ENCODE assay signal across 1 cellular context in the genomic region with DNA sequence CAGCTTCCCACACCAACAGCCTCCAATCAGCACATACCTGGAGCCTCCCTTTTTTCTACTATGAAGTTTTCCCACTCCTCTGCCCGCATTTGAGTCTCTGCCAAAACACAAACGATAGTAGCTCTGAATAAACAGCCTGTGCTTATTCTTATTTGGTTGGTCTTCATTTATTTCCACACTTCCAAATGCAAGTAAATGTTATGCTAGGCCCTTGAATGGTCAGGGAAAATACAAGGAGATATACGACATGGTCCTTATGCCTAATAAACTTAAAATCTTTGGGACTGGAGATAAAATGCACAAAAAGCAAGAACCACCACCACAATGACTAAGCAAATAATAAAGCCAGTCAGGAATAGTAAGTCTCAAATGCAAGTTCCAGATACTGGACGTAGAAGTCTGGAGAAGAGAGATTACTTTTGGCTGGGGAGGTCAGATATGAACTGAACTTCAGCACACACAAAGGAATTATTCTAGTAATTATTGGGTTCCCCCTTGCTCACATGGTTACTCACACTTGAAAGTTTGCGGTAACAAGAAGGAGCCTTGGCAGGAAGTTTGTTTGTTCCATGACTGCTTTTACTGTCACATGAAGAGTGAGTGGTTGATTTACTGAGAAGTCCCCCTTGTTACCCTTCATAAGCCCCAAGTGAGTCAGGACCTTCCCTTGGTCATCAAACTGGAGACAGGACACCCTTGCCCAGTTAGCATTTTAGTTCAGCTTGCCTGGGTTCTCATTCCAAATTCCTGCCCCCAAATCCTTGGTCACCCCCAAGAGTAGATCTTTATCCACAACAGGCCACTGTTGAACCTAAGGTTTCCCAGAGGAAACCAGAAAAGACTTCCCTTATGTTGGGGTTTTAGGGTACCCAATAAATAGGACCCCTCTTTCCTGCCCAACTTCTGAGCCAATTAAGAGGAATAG.
TF ChIP-seq lines count a peak whose summit lies in the region.

No MANE protein-coding gene starts in this region.

TF ChIP-seq in K562, 482 proteins besides CTCF, POLR2A, EP300 and RAD21 (continued from another document and continues in another):
- TF ChIP-seq, protein P1, sequence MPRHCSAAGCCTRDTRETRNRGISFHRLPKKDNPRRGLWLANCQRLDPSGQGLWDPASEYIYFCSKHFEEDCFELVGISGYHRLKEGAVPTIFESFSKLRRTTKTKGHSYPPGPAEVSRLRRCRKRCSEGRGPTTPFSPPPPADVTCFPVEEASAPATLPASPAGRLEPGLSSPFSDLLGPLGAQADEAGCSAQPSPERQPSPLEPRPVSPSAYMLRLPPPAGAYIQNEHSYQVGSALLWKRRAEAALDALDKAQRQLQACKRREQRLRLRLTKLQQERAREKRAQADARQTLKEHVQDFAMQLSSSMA (CRISPR knock-in tag; IDR thresholded peaks at IDR 0.05), result peak; percentile 62; the same call in 1 of the 2 replicates
- peak; percentile 83 for TF ChIP-seq ZBED1 (IDR thresholded peaks at IDR 0.05)
- no peak for TF ChIP-seq DIDO1 (tag; IDR thresholded peaks at IDR 0.05; ENCODE audit: low read depth)
- TF ChIP-seq, protein P2, sequence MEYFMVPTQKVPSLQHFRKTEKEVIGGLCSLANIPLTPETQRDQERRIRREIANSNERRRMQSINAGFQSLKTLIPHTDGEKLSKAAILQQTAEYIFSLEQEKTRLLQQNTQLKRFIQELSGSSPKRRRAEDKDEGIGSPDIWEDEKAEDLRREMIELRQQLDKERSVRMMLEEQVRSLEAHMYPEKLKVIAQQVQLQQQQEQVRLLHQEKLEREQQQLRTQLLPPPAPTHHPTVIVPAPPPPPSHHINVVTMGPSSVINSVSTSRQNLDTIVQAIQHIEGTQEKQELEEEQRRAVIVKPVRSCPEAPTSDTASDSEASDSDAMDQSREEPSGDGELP (CRISPR knock-in tag; IDR thresholded peaks at IDR 0.05; ENCODE audit: borderline replicate concordance), result peak; percentile 18; the same call in 1 of the 2 replicates
- TF ChIP-seq POLR2AphosphoS2 (IDR thresholded peaks at IDR 0.05; ENCODE audit: low read length), result no peak
- peak; percentile 99 for TF ChIP-seq KLF16 (IDR thresholded peaks at IDR 0.05)
- TF ChIP-seq MTA3 (IDR thresholded peaks at IDR 0.05; ENCODE audit: borderline replicate concordance), result peak; percentile 58
- TF ChIP-seq, protein P3, sequence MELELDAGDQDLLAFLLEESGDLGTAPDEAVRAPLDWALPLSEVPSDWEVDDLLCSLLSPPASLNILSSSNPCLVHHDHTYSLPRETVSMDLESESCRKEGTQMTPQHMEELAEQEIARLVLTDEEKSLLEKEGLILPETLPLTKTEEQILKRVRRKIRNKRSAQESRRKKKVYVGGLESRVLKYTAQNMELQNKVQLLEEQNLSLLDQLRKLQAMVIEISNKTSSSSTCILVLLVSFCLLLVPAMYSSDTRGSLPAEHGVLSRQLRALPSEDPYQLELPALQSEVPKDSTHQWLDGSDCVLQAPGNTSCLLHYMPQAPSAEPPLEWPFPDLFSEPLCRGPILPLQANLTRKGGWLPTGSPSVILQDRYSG (tag; conservative IDR thresholded peaks at IDR 0.05; ENCODE audit: low read depth), result peak; percentile 37
- no peak for TF ChIP-seq ZNF184 (CRISPR knock-in tag; IDR thresholded peaks at IDR 0.05)
- peak; percentile 17; the same call in 1 of the 2 replicates for TF ChIP-seq HCFC1 (IDR thresholded peaks at IDR 0.05; ENCODE audit: low read depth, low read length)
- TF ChIP-seq RCOR1 (IDR thresholded peaks at IDR 0.05; ENCODE audit: borderline replicate concordance in 1 of 2, low read depth in 2 of 2, low read length in 2 of 2), result peak; percentile 67 to 94
- peak; percentile 74 for TF ChIP-seq MYC (IDR thresholded peaks at IDR 0.05; ENCODE audit: low read depth, low read length)
- no peak for TF ChIP-seq MYC (CRISPR knock-in tag; IDR thresholded peaks at IDR 0.05; ENCODE audit: borderline replicate concordance, low read depth)
- TF ChIP-seq, protein P4, sequence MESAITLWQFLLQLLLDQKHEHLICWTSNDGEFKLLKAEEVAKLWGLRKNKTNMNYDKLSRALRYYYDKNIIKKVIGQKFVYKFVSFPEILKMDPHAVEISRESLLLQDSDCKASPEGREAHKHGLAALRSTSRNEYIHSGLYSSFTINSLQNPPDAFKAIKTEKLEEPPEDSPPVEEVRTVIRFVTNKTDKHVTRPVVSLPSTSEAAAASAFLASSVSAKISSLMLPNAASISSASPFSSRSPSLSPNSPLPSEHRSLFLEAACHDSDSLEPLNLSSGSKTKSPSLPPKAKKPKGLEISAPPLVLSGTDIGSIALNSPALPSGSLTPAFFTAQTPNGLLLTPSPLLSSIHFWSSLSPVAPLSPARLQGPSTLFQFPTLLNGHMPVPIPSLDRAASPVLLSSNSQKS (CRISPR knock-in tag; IDR thresholded peaks at IDR 0.05), result 0 out of 2 replicates have a peak, but pooled peaks have one; percentile 11
- peak; percentile 100 for TF ChIP-seq TRIM24 (IDR thresholded peaks at IDR 0.05)
- TF ChIP-seq ZNF589 (CRISPR knock-in tag; IDR thresholded peaks at IDR 0.05; ENCODE audit: low read depth), result peak; percentile 98
- TF ChIP-seq ZNF354B (CRISPR knock-in tag; IDR thresholded peaks at IDR 0.05), result peak; percentile 49; the same call in 1 of the 2 replicates
- peak; percentile 96 for TF ChIP-seq TARDBP (IDR thresholded peaks at IDR 0.05)
- TF ChIP-seq TAF9B (IDR thresholded peaks at IDR 0.05; ENCODE audit: partially characterized antibody), result peak; percentile 76
- no peak for TF ChIP-seq MCM3 (IDR thresholded peaks at IDR 0.05)
- TF ChIP-seq ELF2 (CRISPR knock-in tag; IDR thresholded peaks at IDR 0.05), result peak; percentile 80; the same call in 1 of the 2 replicates
- no peak for TF ChIP-seq PURB (CRISPR knock-in tag; IDR thresholded peaks at IDR 0.05; ENCODE audit: low read depth)
- TF ChIP-seq, protein P5, sequence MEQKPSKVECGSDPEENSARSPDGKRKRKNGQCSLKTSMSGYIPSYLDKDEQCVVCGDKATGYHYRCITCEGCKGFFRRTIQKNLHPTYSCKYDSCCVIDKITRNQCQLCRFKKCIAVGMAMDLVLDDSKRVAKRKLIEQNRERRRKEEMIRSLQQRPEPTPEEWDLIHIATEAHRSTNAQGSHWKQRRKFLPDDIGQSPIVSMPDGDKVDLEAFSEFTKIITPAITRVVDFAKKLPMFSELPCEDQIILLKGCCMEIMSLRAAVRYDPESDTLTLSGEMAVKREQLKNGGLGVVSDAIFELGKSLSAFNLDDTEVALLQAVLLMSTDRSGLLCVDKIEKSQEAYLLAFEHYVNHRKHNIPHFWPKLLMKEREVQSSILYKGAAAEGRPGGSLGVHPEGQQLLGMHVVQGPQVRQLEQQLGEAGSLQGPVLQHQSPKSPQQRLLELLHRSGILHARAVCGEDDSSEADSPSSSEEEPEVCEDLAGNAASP (IDR thresholded peaks at IDR 0.05), result no peak
- peak; percentile 85 for TF ChIP-seq ATF7 (IDR thresholded peaks at IDR 0.05)
- peak; percentile 88 for TF ChIP-seq HMGN3 (IDR thresholded peaks at IDR 0.05; ENCODE audit: borderline replicate concordance, extremely low read depth, insufficient read length, low read depth, low read length)
- TF ChIP-seq DNMT1 (IDR thresholded peaks at IDR 0.05), result no peak
- peak; percentile 10; the same call in 1 of the 2 replicates for TF ChIP-seq TCFL5 (CRISPR knock-in tag; conservative IDR thresholded peaks at IDR 0.05)
- TF ChIP-seq SMARCA4 (IDR thresholded peaks at IDR 0.05), result peak; percentile 99
- TF ChIP-seq, protein P6, sequence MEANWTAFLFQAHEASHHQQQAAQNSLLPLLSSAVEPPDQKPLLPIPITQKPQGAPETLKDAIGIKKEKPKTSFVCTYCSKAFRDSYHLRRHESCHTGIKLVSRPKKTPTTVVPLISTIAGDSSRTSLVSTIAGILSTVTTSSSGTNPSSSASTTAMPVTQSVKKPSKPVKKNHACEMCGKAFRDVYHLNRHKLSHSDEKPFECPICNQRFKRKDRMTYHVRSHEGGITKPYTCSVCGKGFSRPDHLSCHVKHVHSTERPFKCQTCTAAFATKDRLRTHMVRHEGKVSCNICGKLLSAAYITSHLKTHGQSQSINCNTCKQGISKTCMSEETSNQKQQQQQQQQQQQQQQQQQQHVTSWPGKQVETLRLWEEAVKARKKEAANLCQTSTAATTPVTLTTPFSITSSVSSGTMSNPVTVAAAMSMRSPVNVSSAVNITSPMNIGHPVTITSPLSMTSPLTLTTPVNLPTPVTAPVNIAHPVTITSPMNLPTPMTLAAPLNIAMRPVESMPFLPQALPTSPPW (CRISPR knock-in tag; IDR thresholded peaks at IDR 0.05), result peak; percentile 85
- TF ChIP-seq CBFA2T2 (conservative IDR thresholded peaks at IDR 0.05), result peak; percentile 99
- TF ChIP-seq ZKSCAN8 (CRISPR knock-in tag; IDR thresholded peaks at IDR 0.05), result peak; percentile 91
- no peak for TF ChIP-seq KDM2B (CRISPR knock-in tag; IDR thresholded peaks at IDR 0.05)
- TF ChIP-seq, protein P7, sequence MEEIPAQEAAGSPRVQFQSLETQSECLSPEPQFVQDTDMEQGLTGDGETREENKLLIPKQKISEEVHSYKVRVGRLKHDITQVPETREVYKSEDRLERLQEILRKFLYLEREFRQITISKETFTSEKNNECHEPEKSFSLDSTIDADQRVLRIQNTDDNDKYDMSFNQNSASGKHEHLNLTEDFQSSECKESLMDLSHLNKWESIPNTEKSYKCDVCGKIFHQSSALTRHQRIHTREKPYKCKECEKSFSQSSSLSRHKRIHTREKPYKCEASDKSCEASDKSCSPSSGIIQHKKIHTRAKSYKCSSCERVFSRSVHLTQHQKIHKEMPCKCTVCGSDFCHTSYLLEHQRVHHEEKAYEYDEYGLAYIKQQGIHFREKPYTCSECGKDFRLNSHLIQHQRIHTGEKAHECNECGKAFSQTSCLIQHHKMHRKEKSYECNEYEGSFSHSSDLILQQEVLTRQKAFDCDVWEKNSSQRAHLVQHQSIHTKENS (CRISPR knock-in tag; IDR thresholded peaks at IDR 0.05), result peak; percentile 84; the same call in 1 of the 2 replicates
- peak; percentile 76 for TF ChIP-seq EP400 (IDR thresholded peaks at IDR 0.05)
- peak; percentile 38; the same call in 1 of the 2 replicates for TF ChIP-seq HSF4 (CRISPR knock-in tag; IDR thresholded peaks at IDR 0.05; ENCODE audit: borderline replicate concordance)
- no peak for TF ChIP-seq SP2 (IDR thresholded peaks at IDR 0.05; ENCODE audit: extremely low read depth, low read depth, low read length, poor library complexity, severe bottlenecking)
- no peak for TF ChIP-seq ZNF695 (CRISPR knock-in tag; IDR thresholded peaks at IDR 0.05)
- TF ChIP-seq, protein P8, sequence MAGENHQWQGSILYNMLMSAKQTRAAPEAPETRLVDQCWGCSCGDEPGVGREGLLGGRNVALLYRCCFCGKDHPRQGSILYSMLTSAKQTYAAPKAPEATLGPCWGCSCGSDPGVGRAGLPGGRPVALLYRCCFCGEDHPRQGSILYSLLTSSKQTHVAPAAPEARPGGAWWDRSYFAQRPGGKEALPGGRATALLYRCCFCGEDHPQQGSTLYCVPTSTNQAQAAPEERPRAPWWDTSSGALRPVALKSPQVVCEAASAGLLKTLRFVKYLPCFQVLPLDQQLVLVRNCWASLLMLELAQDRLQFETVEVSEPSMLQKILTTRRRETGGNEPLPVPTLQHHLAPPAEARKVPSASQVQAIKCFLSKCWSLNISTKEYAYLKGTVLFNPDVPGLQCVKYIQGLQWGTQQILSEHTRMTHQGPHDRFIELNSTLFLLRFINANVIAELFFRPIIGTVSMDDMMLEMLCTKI (IDR thresholded peaks at IDR 0.05; ENCODE audit: partially characterized antibody), result no peak
- peak; percentile 70; the same call in 1 of the 2 replicates for TF ChIP-seq BCOR (IDR thresholded peaks at IDR 0.05)
- TF ChIP-seq MECOM (CRISPR knock-in tag; IDR thresholded peaks at IDR 0.05), result peak; percentile 66
- TF ChIP-seq, protein P9, sequence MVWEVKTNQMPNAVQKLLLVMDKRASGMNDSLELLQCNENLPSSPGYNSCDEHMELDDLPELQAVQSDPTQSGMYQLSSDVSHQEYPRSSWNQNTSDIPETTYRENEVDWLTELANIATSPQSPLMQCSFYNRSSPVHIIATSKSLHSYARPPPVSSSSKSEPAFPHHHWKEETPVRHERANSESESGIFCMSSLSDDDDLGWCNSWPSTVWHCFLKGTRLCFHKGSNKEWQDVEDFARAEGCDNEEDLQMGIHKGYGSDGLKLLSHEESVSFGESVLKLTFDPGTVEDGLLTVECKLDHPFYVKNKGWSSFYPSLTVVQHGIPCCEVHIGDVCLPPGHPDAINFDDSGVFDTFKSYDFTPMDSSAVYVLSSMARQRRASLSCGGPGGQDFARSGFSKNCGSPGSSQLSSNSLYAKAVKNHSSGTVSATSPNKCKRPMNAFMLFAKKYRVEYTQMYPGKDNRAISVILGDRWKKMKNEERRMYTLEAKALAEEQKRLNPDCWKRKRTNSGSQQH (CRISPR knock-in tag; IDR thresholded peaks at IDR 0.05), result no peak; the same call in 1 of the 2 replicates
- peak; percentile 91 for TF ChIP-seq NFRKB (IDR thresholded peaks at IDR 0.05; ENCODE audit: low read depth)
- peak; percentile 49; the same call in 1 of the 2 replicates for TF ChIP-seq MXI1 (IDR thresholded peaks at IDR 0.05; ENCODE audit: low read depth, low read length)
- peak; percentile 99 for TF ChIP-seq DPF2 (IDR thresholded peaks at IDR 0.05)
- TF ChIP-seq, protein P10, sequence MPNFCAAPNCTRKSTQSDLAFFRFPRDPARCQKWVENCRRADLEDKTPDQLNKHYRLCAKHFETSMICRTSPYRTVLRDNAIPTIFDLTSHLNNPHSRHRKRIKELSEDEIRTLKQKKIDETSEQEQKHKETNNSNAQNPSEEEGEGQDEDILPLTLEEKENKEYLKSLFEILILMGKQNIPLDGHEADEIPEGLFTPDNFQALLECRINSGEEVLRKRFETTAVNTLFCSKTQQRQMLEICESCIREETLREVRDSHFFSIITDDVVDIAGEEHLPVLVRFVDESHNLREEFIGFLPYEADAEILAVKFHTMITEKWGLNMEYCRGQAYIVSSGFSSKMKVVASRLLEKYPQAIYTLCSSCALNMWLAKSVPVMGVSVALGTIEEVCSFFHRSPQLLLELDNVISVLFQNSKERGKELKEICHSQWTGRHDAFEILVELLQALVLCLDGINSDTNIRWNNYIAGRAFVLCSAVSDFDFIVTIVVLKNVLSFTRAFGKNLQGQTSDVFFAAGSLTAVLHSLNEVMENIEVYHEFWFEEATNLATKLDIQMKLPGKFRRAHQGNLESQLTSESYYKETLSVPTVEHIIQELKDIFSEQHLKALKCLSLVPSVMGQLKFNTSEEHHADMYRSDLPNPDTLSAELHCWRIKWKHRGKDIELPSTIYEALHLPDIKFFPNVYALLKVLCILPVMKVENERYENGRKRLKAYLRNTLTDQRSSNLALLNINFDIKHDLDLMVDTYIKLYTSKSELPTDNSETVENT (CRISPR knock-in tag; IDR thresholded peaks at IDR 0.05), result no peak
